ENCODE assay signal across 15 cellular contexts in genomic region chr7:116981887-116982430, GRCh38.
"Had no signal": no experiment of that assay in that cellular context is flagged by ENCODE, and none has a peak within 500 bp of the region (broad histone marks: within the 10 kb centered on the region; RNA-seq: fewer than 3 reads in every experiment).

No MANE protein-coding gene starts in this region.

- ATAC-seq: activated CD4-positive, CD25-positive, alpha-beta regulatory T cell treated with anti-CD3 and anti-CD28 coated beads, Interleukin-2, amount 50 U/mL, for 24 hours; foreskin keratinocyte; mucosa of descending colon; naive thymus-derived CD4-positive, alpha-beta T cell; pancreas; stimulated activated effector memory CD8-positive, alpha-beta T cell treated with anti-CD3 and anti-CD28 coated beads, Interleukin-12 subunit alpha, Interleukin-12 subunit beta, amount 100 ng/mL, for 72 hours had no signal

- H3K4me3 ChIP-seq: left ventricle myocardium inferior, mucosa of descending colon, pancreas, thyroid gland had no signal

- H3K27me3 ChIP-seq: brain microvascular endothelial cell, foreskin keratinocyte, pancreas, thyroid gland had no signal

- H3K4me1 ChIP-seq: pancreas, thyroid gland had no signal

- H3K27ac ChIP-seq: brain microvascular endothelial cell, foreskin keratinocyte, left ventricle myocardium inferior, pancreas, thyroid gland had no signal

- DNase-seq: activated naive CD4-positive, alpha-beta T cell; activated naive CD8-positive, alpha-beta T cell treated with anti-CD3 and anti-CD28 coated beads, Interleukin-2, amount 10 ng/mL, durations not matched to agents 7 days and 5 days; anterior cingulate cortex; brain microvascular endothelial cell; cortex of kidney; effector CD8-positive, alpha-beta T cell; foreskin keratinocyte; left ventricle myocardium inferior; mucosa of descending colon; naive thymus-derived CD4-positive, alpha-beta T cell; pancreas; retina; thyroid gland had no signal

- H3K9me3 ChIP-seq: left ventricle myocardium inferior, mucosa of descending colon, pancreas, thyroid gland had no signal

- H3K36me3 ChIP-seq: brain microvascular endothelial cell, left ventricle myocardium inferior, pancreas, thyroid gland had no signal
